8 cellular contexts compared by ENCODE assay signal in genomic region chr7:26201261-26202018, GRCh38. TPM values are rescaled to one million over a fixed set of nuclear protein-coding genes. Genes with fewer than 3 reads are reported as not detected.
DNase-seq lines count a peak whose midpoint lies in the region; ATAC-seq, FAIRE-seq and TF ChIP-seq lines count a peak whose summit lies in the region.

Gene CBX3, plus strand, starts transcription at chr7:26201745. Its CDS starts 1,254 bp downstream, at chr7:26202999.

- peak within 1 kb of the TSS; percentile 99 for H3K9ac ChIP-seq in parathyroid adenoma

- no peaks in the 10 kb centered on the region for H3K36me3 ChIP-seq in parathyroid adenoma (ENCODE audit: control insufficient read depth, insufficient read depth, low read length)
- H3K36me3 ChIP-seq in tibial artery = peaks cover 13 to 19% (median 16%) of the 10 kb centered on the region in 3 donors

- DNase-seq in GM12891 (ENCODE audit: insufficient read length, low spot score) (peak; percentile 63), NCI-H128 (lab: John Stamatoyannopoulos, UW; ENCODE audit: unreplicated experiment) (peak; percentile 92), SW 1271 (lab: John Stamatoyannopoulos, UW) (peak; percentile 79 to 91), Right ventricle myocardium superior (peak; percentile 94), tibial artery (peak; percentile 88 to 95)
- peak; percentile 94 for DNase-seq in activated naive CD8-positive, alpha-beta T cell treated with anti-CD3 and anti-CD28 coated beads, Interleukin-2, amount 10 ng/mL, durations not matched to agents 7 days and 5 days

- peaks cover 36% of the 10 kb centered on the region for H3K4me1 Mint-ChIP-seq in activated naive CD8-positive, alpha-beta T cell treated with anti-CD3 and anti-CD28 coated beads, Interleukin-2, amount 10 ng/mL, durations not matched to agents 7 days and 5 days

- H3K4me1 ChIP-seq in parathyroid adenoma (peaks cover 17% of the 10 kb centered on the region), tibial artery (peaks cover 0 to 45% (median 26%) of the 10 kb centered on the region in 4 donors)

- POLR2A ChIA-PET in activated naive CD8-positive, alpha-beta T cell treated with anti-CD3 and anti-CD28 coated beads, Interleukin-2, amount 10 ng/mL, durations not matched to agents 7 days and 5 days (lab: Charles Lee) = interaction anchor here (0.6 to 7.2 kb wide), 22 partner anchors 9 to 1539 kb away, joined by 3 to 107 read pairs (median 6); partner anchors contain the start of gene NFE2L3

- peaks cover 60% of the 10 kb centered on the region for H3K36me3 Mint-ChIP-seq in activated naive CD8-positive, alpha-beta T cell treated with anti-CD3 and anti-CD28 coated beads, Interleukin-2, amount 10 ng/mL, durations not matched to agents 7 days and 5 days

- H3K79me2 ChIP-seq in parathyroid adenoma = peaks cover 36% of the 10 kb centered on the region

- H3K9me3 Mint-ChIP-seq in activated naive CD8-positive, alpha-beta T cell treated with anti-CD3 and anti-CD28 coated beads, Interleukin-2, amount 10 ng/mL, durations not matched to agents 7 days and 5 days = no peaks in the 10 kb centered on the region

- peak within 1 kb of the TSS; percentile 96 for H3K4me2 ChIP-seq in parathyroid adenoma (ENCODE audit: low read length)

- H3K4me3 Mint-ChIP-seq in activated naive CD8-positive, alpha-beta T cell treated with anti-CD3 and anti-CD28 coated beads, Interleukin-2, amount 10 ng/mL, durations not matched to agents 7 days and 5 days = peak within 1 kb of the TSS; percentile 99

- H3K27me3 Mint-ChIP-seq in activated naive CD8-positive, alpha-beta T cell treated with anti-CD3 and anti-CD28 coated beads, Interleukin-2, amount 10 ng/mL, durations not matched to agents 7 days and 5 days = no peaks in the 10 kb centered on the region

- H3K4me3 ChIP-seq in parathyroid adenoma (ENCODE audit: low read depth, low read length) (peak within 1 kb of the TSS; percentile 100), tibial artery (peak within 1 kb of the TSS; percentile 74 to 91)

- intact Hi-C loops in Right ventricle myocardium superior (cut with DNase I) (no loop called here), tibial artery (cut with DNase I; ENCODE audit: low total_unique reads) (loop anchor here (5.0 to 10.0 kb wide), 3 partner anchors 344 to 961 kb away; no protein-coding TSS in a partner anchor)

- H3K27ac Mint-ChIP-seq in activated naive CD8-positive, alpha-beta T cell treated with anti-CD3 and anti-CD28 coated beads, Interleukin-2, amount 10 ng/mL, durations not matched to agents 7 days and 5 days = peak within 1 kb of the TSS; percentile 99

- no peaks in the 10 kb centered on the region for H3K27me3 ChIP-seq in parathyroid adenoma (ENCODE audit: control insufficient read depth, insufficient read depth, low read length)
- no peaks in the 10 kb centered on the region for H3K27me3 ChIP-seq in tibial artery

- H3K27ac ChIP-seq in parathyroid adenoma (peak within 1 kb of the TSS; percentile 100), tibial artery (peak within 1 kb of the TSS; percentile 99)

- peak; percentile 44 for ATAC-seq in HG02678 (IDR thresholded peaks at IDR 0.05; ENCODE audit: unreplicated experiment)
- ATAC-seq in activated naive CD8-positive, alpha-beta T cell treated with anti-CD3 and anti-CD28 coated beads, Interleukin-2, amount 10 ng/mL, durations not matched to agents 7 days and 5 days (ENCODE audit: low read depth) = peak; percentile 55
- peak; percentile 80 for ATAC-seq in Right ventricle myocardium superior (ENCODE audit: poor library complexity)

- FAIRE-seq in GM12891 (lab: Jason Lieb, UNC) = no peak

- no peaks in the 10 kb centered on the region for H3K9me3 ChIP-seq in parathyroid adenoma (ENCODE audit: control insufficient read depth, low read length)
- H3K9me3 ChIP-seq in tibial artery = no peaks in the 10 kb centered on the region

- peak; percentile 86 for TF ChIP-seq POLR2A in GM12891 (IDR thresholded peaks at IDR 0.05; ENCODE audit: low read depth, low read length)

- no peak for TF ChIP-seq CTCF in parathyroid adenoma (IDR thresholded peaks at IDR 0.05)
- peak in 1 of 2 experiments; percentile 5 for TF ChIP-seq CTCF in tibial artery (IDR thresholded peaks at IDR 0.05)

- peak within 1 kb of the TSS; percentile 85 for H2AFZ ChIP-seq in parathyroid adenoma

TF ChIP-seq in GM12891, 5 proteins besides CTCF, POLR2A, EP300 and RAD21:
- TF ChIP-seq TAF1 (IDR thresholded peaks at IDR 0.05; ENCODE audit: low read depth, low read length) (peak; percentile 84), PAX5 (IDR thresholded peaks at IDR 0.05; ENCODE audit: insufficient read depth, low read length, severe bottlenecking) (no peak), POLR2AphosphoS5 (IDR thresholded peaks at IDR 0.05; ENCODE audit: low read depth, low read length) (peak; percentile 95), SPI1 (IDR thresholded peaks at IDR 0.05; ENCODE audit: low read depth, low read length) (no peak), POU2F2 (IDR thresholded peaks at IDR 0.05; ENCODE audit: low read depth, low read length) (peak; percentile 50; the same call in 1 of the 2 replicates)

RNA-seq across cellular contexts. Expression of gene CBX3, which starts in this region (rescaled TPM):
- 172 TPM for polyA plus RNA-seq in GM12891 (2012; ENCODE audit: low read depth, missing spikeins)
- total RNA-seq in activated naive CD8-positive, alpha-beta T cell treated with anti-CD3 and anti-CD28 coated beads, Interleukin-2, amount 10 ng/mL, durations not matched to agents 7 days and 5 days = 100 to 1,000 TPM; 227 to 235 TPM
- 54.2 TPM for total RNA-seq in Right ventricle myocardium superior

Comparison
In these comparisons a context has a peak if more than half of its experiments do, and no peak if none do; other contexts are left out.
1. Peak in every context shown above with its lines: DNase-seq, ATAC-seq, H3K4me3 ChIP-seq and H3K27ac ChIP-seq.